Comparison of ENCODE assay signal across 21 cellular contexts in genomic region chr2:150023044-150023443, GRCh38.
DNase-seq lines count a peak whose midpoint lies in the region; ATAC-seq and TF ChIP-seq lines count a peak whose summit lies in the region.
"Had no signal": no experiment of that assay in that cellular context is flagged by ENCODE, and none has a peak within 500 bp of the region (broad histone marks: within the 10 kb centered on the region; RNA-seq: fewer than 3 reads in every experiment).

No MANE protein-coding gene starts in this region.

- no peaks in the 10 kb centered on the region for H3K79me2 ChIP-seq in GM23338 (replicated peaks; ENCODE audit: insufficient read depth)

- no peak overlapping the region for H3K4me2 ChIP-seq in GM23338

- H3F3A ChIP-seq in GM23338 (replicated peaks; ENCODE audit: low read depth): 0 out of 2 replicates have a peak, but pooled peaks cover 2% of the 10 kb centered on the region

- no peaks in the 10 kb centered on the region for H3K27me3 Mint-ChIP-seq in activated CD4-positive, alpha-beta T cell treated with anti-CD3 and anti-CD28 coated beads, Interleukin-2, amount 10 ng/mL, durations not matched to agents 24 days and 14 days
- H3K27me3 Mint-ChIP-seq in GM23338 (ENCODE audit: insufficient read depth, low read depth, poor library complexity) (no peaks in the 10 kb centered on the region), glutamatergic neuron (ENCODE audit: unreplicated experiment) (no peaks in the 10 kb centered on the region)
- H3K27me3 Mint-ChIP-seq in activated T-helper 1 cell treated with anti-CD3 and anti-CD28 coated beads, Interleukin-12 subunit alpha, Interleukin-12 subunit beta, Interleukin-2, Interleukin-4 antibody, amounts not matched to agents 30 ng/mL and 10 ng/mL and 1 ng/mL, durations not matched to agents 14 hours and 24 hours and 36 hours (ENCODE audit: insufficient read depth): no peaks in the 10 kb centered on the region
- H3K27me3 Mint-ChIP-seq: central memory CD8-positive, alpha-beta T cell; stimulated activated naive CD8-positive, alpha-beta T cell treated with anti-CD3 and anti-CD28 coated beads, Interleukin-15, Interleukin-2, amounts not matched to agents 100 ng/mL and 50 ng/mL, for 24 hours had no signal

- TF ChIP-seq CTCF in GM23338 (conservative IDR thresholded peaks at IDR 0.05; ENCODE audit: low read depth in 2 of 2) (no peak), glutamatergic neuron (IDR thresholded peaks at IDR 0.05; ENCODE audit: partially characterized antibody, unreplicated experiment) (no peak), omental fat pad (IDR thresholded peaks at IDR 0.05) (no peak)

- intact Hi-C loops in activated CD4-positive, alpha-beta T cell treated with anti-CD3 and anti-CD28 coated beads, Interleukin-2, amount 10 ng/mL, durations not matched to agents 24 days and 14 days (cut with micrococcal nuclease): loop anchor here (2.0 kb wide), 1 partner anchor 426 kb away; no protein-coding TSS in a partner anchor
- intact Hi-C loops in activated T-helper 1 cell treated with anti-CD3 and anti-CD28 coated beads, Interleukin-12 subunit alpha, Interleukin-12 subunit beta, Interleukin-2, Interleukin-4 antibody, amounts not matched to agents 30 ng/mL and 10 ng/mL and 1 ng/mL, durations not matched to agents 14 hours and 24 hours and 36 hours (cut with micrococcal nuclease): loop anchor here (2.0 kb wide), 1 partner anchor 426 kb away; no protein-coding TSS in a partner anchor

- no peaks in the 10 kb centered on the region for H3K4me1 Mint-ChIP-seq in activated CD4-positive, alpha-beta T cell treated with anti-CD3 and anti-CD28 coated beads, Interleukin-2, amount 10 ng/mL, durations not matched to agents 24 days and 14 days
- peaks cover 20% of the 10 kb centered on the region for H3K4me1 Mint-ChIP-seq in GM23338
- H3K4me1 Mint-ChIP-seq in activated T-helper 1 cell treated with anti-CD3 and anti-CD28 coated beads, Interleukin-12 subunit alpha, Interleukin-12 subunit beta, Interleukin-2, Interleukin-4 antibody, amounts not matched to agents 30 ng/mL and 10 ng/mL and 1 ng/mL, durations not matched to agents 14 hours and 24 hours and 36 hours (ENCODE audit: low read depth): no peaks in the 10 kb centered on the region
- H3K4me1 Mint-ChIP-seq in glutamatergic neuron (ENCODE audit: low read depth, unreplicated experiment): no peaks in the 10 kb centered on the region
- H3K4me1 Mint-ChIP-seq: CD14-positive monocyte; central memory CD8-positive, alpha-beta T cell had no signal

- no peak overlapping the region for H2AFZ ChIP-seq in GM23338

- H3K27ac ChIP-seq in GM23338 (ENCODE audit: low read depth): no peak overlapping the region
- H3K27ac ChIP-seq: adrenal gland, right atrium auricular region had no signal

- H3K4me1 ChIP-seq in GM23338 (ENCODE audit: insufficient read depth): peaks cover 6% of the 10 kb centered on the region; the same call in 1 of the 2 replicates
- H3K4me1 ChIP-seq: adrenal gland, right atrium auricular region had no signal

- H3K36me3 Mint-ChIP-seq in activated CD4-positive, alpha-beta T cell treated with anti-CD3 and anti-CD28 coated beads, Interleukin-2, amount 10 ng/mL, durations not matched to agents 24 days and 14 days (ENCODE audit: low read depth): no peaks in the 10 kb centered on the region
- H3K36me3 Mint-ChIP-seq in GM23338 (ENCODE audit: low read depth) (no peaks in the 10 kb centered on the region), glutamatergic neuron (ENCODE audit: unreplicated experiment) (no peaks in the 10 kb centered on the region)
- H3K36me3 Mint-ChIP-seq in activated T-helper 1 cell treated with anti-CD3 and anti-CD28 coated beads, Interleukin-12 subunit alpha, Interleukin-12 subunit beta, Interleukin-2, Interleukin-4 antibody, amounts not matched to agents 30 ng/mL and 10 ng/mL and 1 ng/mL, durations not matched to agents 14 hours and 24 hours and 36 hours (ENCODE audit: low read depth): no peaks in the 10 kb centered on the region
- H3K36me3 Mint-ChIP-seq: CD14-positive monocyte had no signal

- peak; percentile 80 for DNase-seq in activated CD4-positive, alpha-beta T cell treated with anti-CD3 and anti-CD28 coated beads, Interleukin-2, amount 10 ng/mL, durations not matched to agents 24 days and 14 days
- DNase-seq in activated CD4-positive, alpha-beta T cell treated with anti-CD3 and anti-CD28 coated beads for 1 hour: no peak
- DNase-seq in GM23338 (ENCODE audit: low spot score) (no peak), left kidney (ENCODE audit: low read depth, low spot score) (peak; percentile 45), CD1c-positive myeloid dendritic cell (ENCODE audit: extremely low spot score) (no peak), glutamatergic neuron (no peak), omental fat pad (ENCODE audit: low spot score) (no peak)
- peak; percentile 12 for DNase-seq in activated T-helper 1 cell treated with anti-CD3 and anti-CD28 coated beads, Interleukin-12 subunit alpha, Interleukin-12 subunit beta, Interleukin-2, Interleukin-4 antibody, amounts not matched to agents 30 ng/mL and 10 ng/mL and 1 ng/mL, durations not matched to agents 14 hours and 24 hours and 36 hours (ENCODE audit: low spot score)
- DNase-seq: ACHN; adrenal gland; DMS53; effector CD8-positive, alpha-beta T cell; NCI-H1694 treated with DMSO at 0.1 percent for 48 hours; NCI-H524; nucleus accumbens; SHP77 treated with DMSO at 0.1 percent for 48 hours; stimulated activated CD4-positive, alpha-beta T cell treated with anti-CD3 and anti-CD28 coated beads, Interleukin-15, amount 100 ng/mL, for 24 hours had no signal

- H3K9me2 ChIP-seq in GM23338 (ENCODE audit: insufficient read depth): no peaks in the 10 kb centered on the region

- no peaks in the 10 kb centered on the region for H4K20me1 ChIP-seq in GM23338 (replicated peaks; ENCODE audit: insufficient read depth)

- no peaks in the 10 kb centered on the region for H3K27me3 ChIP-seq in GM23338 (ENCODE audit: insufficient read depth)
- H3K27me3 ChIP-seq: adrenal gland, right atrium auricular region had no signal

- H3K4me3 Mint-ChIP-seq in activated CD4-positive, alpha-beta T cell treated with anti-CD3 and anti-CD28 coated beads, Interleukin-2, amount 10 ng/mL, durations not matched to agents 24 days and 14 days: no peak overlapping the region
- no peak overlapping the region for H3K4me3 Mint-ChIP-seq in GM23338
- H3K4me3 Mint-ChIP-seq in activated T-helper 1 cell treated with anti-CD3 and anti-CD28 coated beads, Interleukin-12 subunit alpha, Interleukin-12 subunit beta, Interleukin-2, Interleukin-4 antibody, amounts not matched to agents 30 ng/mL and 10 ng/mL and 1 ng/mL, durations not matched to agents 14 hours and 24 hours and 36 hours: no peak overlapping the region
- no peak overlapping the region for H3K4me3 Mint-ChIP-seq in glutamatergic neuron (ENCODE audit: unreplicated experiment)
- H3K4me3 Mint-ChIP-seq: CD14-positive monocyte; central memory CD8-positive, alpha-beta T cell; stimulated activated naive CD8-positive, alpha-beta T cell treated with anti-CD3 and anti-CD28 coated beads, Interleukin-15, Interleukin-2, amounts not matched to agents 100 ng/mL and 50 ng/mL, for 24 hours had no signal

- ATAC-seq in GM23338 (peak; percentile 47; the same call in 2 of the 3 replicates), omental fat pad (ENCODE audit: low FRiP score) (no peak)

- no peak overlapping the region for H3K4me3 ChIP-seq in GM23338
- H3K4me3 ChIP-seq: adrenal gland, right atrium auricular region had no signal

- no peaks in the 10 kb centered on the region for H3K9me3 Mint-ChIP-seq in activated CD4-positive, alpha-beta T cell treated with anti-CD3 and anti-CD28 coated beads, Interleukin-2, amount 10 ng/mL, durations not matched to agents 24 days and 14 days
- no peaks in the 10 kb centered on the region for H3K9me3 Mint-ChIP-seq in GM23338
- H3K9me3 Mint-ChIP-seq in activated T-helper 1 cell treated with anti-CD3 and anti-CD28 coated beads, Interleukin-12 subunit alpha, Interleukin-12 subunit beta, Interleukin-2, Interleukin-4 antibody, amounts not matched to agents 30 ng/mL and 10 ng/mL and 1 ng/mL, durations not matched to agents 14 hours and 24 hours and 36 hours: no peaks in the 10 kb centered on the region
- H3K9me3 Mint-ChIP-seq in glutamatergic neuron (ENCODE audit: unreplicated experiment): no peaks in the 10 kb centered on the region
- H3K9me3 Mint-ChIP-seq: stimulated activated naive CD8-positive, alpha-beta T cell treated with anti-CD3 and anti-CD28 coated beads, Interleukin-15, Interleukin-2, amounts not matched to agents 100 ng/mL and 50 ng/mL, for 24 hours had no signal

- no peak overlapping the region for H3K27ac Mint-ChIP-seq in activated CD4-positive, alpha-beta T cell treated with anti-CD3 and anti-CD28 coated beads, Interleukin-2, amount 10 ng/mL, durations not matched to agents 24 days and 14 days
- H3K27ac Mint-ChIP-seq in GM23338 (no peak overlapping the region), glutamatergic neuron (ENCODE audit: unreplicated experiment) (no peak overlapping the region)
- H3K27ac Mint-ChIP-seq in activated T-helper 1 cell treated with anti-CD3 and anti-CD28 coated beads, Interleukin-12 subunit alpha, Interleukin-12 subunit beta, Interleukin-2, Interleukin-4 antibody, amounts not matched to agents 30 ng/mL and 10 ng/mL and 1 ng/mL, durations not matched to agents 14 hours and 24 hours and 36 hours: no peak overlapping the region
- H3K27ac Mint-ChIP-seq: CD14-positive monocyte; stimulated activated naive CD8-positive, alpha-beta T cell treated with anti-CD3 and anti-CD28 coated beads, Interleukin-15, Interleukin-2, amounts not matched to agents 100 ng/mL and 50 ng/mL, for 24 hours had no signal

- no peaks in the 10 kb centered on the region for H3K36me3 ChIP-seq in GM23338 (ENCODE audit: insufficient read depth)
- H3K36me3 ChIP-seq: adrenal gland, right atrium auricular region had no signal

TF ChIP-seq in GM23338, 12 proteins besides CTCF, POLR2A, EP300 and RAD21 (continues in another document):
- no peak for TF ChIP-seq ZNF114 (CRISPR knock-in tag; IDR thresholded peaks at IDR 0.05)

Comparison
In these comparisons a context has a peak if more than half of its experiments do, and no peak if none do; other contexts are left out.
1. DNase-seq: peak in activated CD4-positive, alpha-beta T cell treated with anti-CD3 and anti-CD28 coated beads, Interleukin-2, amount 10 ng/mL, durations not matched to agents 24 days and 14 days (single experiment), activated T-helper 1 cell treated with anti-CD3 and anti-CD28 coated beads, Interleukin-12 subunit alpha, Interleukin-12 subunit beta, Interleukin-2, Interleukin-4 antibody, amounts not matched to agents 30 ng/mL and 10 ng/mL and 1 ng/mL, durations not matched to agents 14 hours and 24 hours and 36 hours (single experiment) and left kidney (single experiment); none in activated CD4-positive, alpha-beta T cell treated with anti-CD3 and anti-CD28 coated beads for 1 hour (single experiment), GM23338 (single experiment), CD1c-positive myeloid dendritic cell (single experiment), glutamatergic neuron (single experiment) and omental fat pad (single experiment).